ENCODE assay signal across 8 cellular contexts in the genomic region with DNA sequence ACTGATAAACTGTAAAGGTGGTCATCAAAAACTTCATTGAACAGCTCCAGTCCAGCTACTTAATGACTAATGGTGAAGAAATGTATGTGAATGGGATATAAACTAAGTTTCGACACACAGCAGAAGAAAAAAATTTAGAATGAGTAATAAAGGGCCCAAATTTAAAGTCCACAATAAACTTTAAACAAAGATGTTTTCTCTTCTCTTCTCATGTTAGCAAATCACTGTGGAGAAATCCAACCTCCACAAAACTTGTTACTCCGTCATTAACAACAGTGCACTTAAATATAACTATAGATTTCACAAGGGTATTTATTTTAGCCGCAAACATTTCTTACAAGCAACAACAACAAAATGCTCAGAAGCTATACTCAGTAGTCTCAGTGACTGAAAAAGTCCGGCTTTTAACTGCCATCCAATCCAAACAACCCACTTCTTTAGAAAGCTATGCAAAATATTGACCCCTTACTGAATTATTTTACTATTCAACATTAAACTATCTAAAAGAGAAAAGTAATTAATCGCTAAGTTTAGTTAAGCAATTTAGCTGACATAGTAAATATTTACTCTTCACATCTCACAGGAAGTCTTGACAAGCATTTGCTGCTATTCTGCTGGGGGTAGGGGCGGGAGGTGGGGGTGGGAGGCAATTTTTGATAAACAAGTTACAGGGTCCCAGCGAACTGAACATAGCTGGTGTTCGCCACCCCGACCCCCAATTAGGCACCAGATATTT. TPM values are rescaled to one million over a fixed set of nuclear protein-coding genes. Genes with fewer than 3 reads are reported as not detected.
DNase-seq lines count a peak whose midpoint lies in the region; ATAC-seq and TF ChIP-seq lines count a peak whose summit lies in the region.

No MANE protein-coding gene starts in this region.

- no peak overlapping the region for H3K4me3 Mint-ChIP-seq in activated CD4-positive, alpha-beta T cell treated with anti-CD3 and anti-CD28 coated beads for 36 hours

- H2AFZ ChIP-seq in SU-DHL-6 (ENCODE audit: low read depth, low read length, severe bottlenecking) = no peak overlapping the region

- POLR2A ChIA-PET in HEK293 (lab: Yijun Ruan, JAX) = interaction anchor here (0.6 to 3.0 kb wide), 4 partner anchors 50 to 115 kb away, joined by 3 to 26 read pairs (median 4); a partner anchor contains a TSS
- POLR2A ChIA-PET in activated CD4-positive, alpha-beta T cell treated with anti-CD3 and anti-CD28 coated beads for 36 hours (lab: Charles Lee) = interaction anchor here (1.3 kb wide), 1 partner anchor 91 kb away, joined by 3 read pairs; no protein-coding TSS in a partner anchor

- peaks cover 51% of the 10 kb centered on the region for H3K27me3 Mint-ChIP-seq in activated CD4-positive, alpha-beta T cell treated with anti-CD3 and anti-CD28 coated beads for 36 hours

- H3F3A ChIP-seq in SU-DHL-6 (ENCODE audit: insufficient read depth) = no peaks in the 10 kb centered on the region

- CTCF ChIA-PET in HEK293 (lab: Yijun Ruan, JAX) = interaction anchor here (0.6 to 2.9 kb wide), 11 partner anchors 54 to 1497 kb away, joined by 3 to 9 read pairs (median 4); no protein-coding TSS in a partner anchor
- CTCF ChIA-PET in activated CD4-positive, alpha-beta T cell treated with anti-CD3 and anti-CD28 coated beads for 36 hours (lab: Charles Lee) = interaction anchor here (0.9 to 1.2 kb wide), 3 partner anchors 9 to 698 kb away, joined by 3 read pairs; no protein-coding TSS in a partner anchor

- intact Hi-C loops in gastrocnemius medialis (cut with DNase I; ENCODE audit: low total_unique reads) = no loop called here
- intact Hi-C loops in activated CD4-positive, alpha-beta T cell treated with anti-CD3 and anti-CD28 coated beads for 36 hours (cut with DNase I, micrococcal nuclease) = no loop called here
- intact Hi-C loops in prostate gland (cut with DNase I) = no loop called here

- no peaks in the 10 kb centered on the region for H3K9me3 Mint-ChIP-seq in activated CD4-positive, alpha-beta T cell treated with anti-CD3 and anti-CD28 coated beads for 36 hours (ENCODE audit: low read depth)

- H3K27me3 ChIP-seq in SU-DHL-6 (ENCODE audit: low read length) (no peaks in the 10 kb centered on the region), foreskin keratinocyte (no peaks in the 10 kb centered on the region), gastrocnemius medialis (peaks cover 70 to 78% (median 71%) of the 10 kb centered on the region in 3 donors), prostate gland (replicated peaks; ENCODE audit: insufficient read depth) (no peaks in the 10 kb centered on the region)

- H4K20me1 ChIP-seq in SU-DHL-6 (ENCODE audit: low read depth, low read length) = no peaks in the 10 kb centered on the region

- TF ChIP-seq CTCF in HEK293 (tag by site-specific recombination; IDR thresholded peaks at IDR 0.05) (no peak), SU-DHL-6 (IDR thresholded peaks at IDR 0.05; ENCODE audit: insufficient read depth, low read length, poor library complexity, severe bottlenecking) (no peak), foreskin keratinocyte (conservative IDR thresholded peaks at IDR 0.05) (no peak), gastrocnemius medialis (IDR thresholded peaks at IDR 0.05 in 4 of 5, conservative IDR thresholded peaks at IDR 0.05 in 1 of 5) (no peak), prostate gland (IDR thresholded peaks at IDR 0.05) (no peak)

- no peak for ATAC-seq in foreskin keratinocyte
- no peak for ATAC-seq in gastrocnemius medialis
- no peak for ATAC-seq in activated CD4-positive, alpha-beta T cell treated with anti-CD3 and anti-CD28 coated beads for 36 hours
- no peak for ATAC-seq in left lobe of liver

- H3K27ac Mint-ChIP-seq in activated CD4-positive, alpha-beta T cell treated with anti-CD3 and anti-CD28 coated beads for 36 hours = no peak overlapping the region

- TF ChIP-seq POLR2A in gastrocnemius medialis (IDR thresholded peaks at IDR 0.05) = no peak
- TF ChIP-seq POLR2A in prostate gland (IDR thresholded peaks at IDR 0.05) = no peak

- 0 out of 2 replicates have a peak, but pooled peaks cover 7% of the 10 kb centered on the region for H3K4me1 ChIP-seq in HEK293 (ENCODE audit: control insufficient read depth, insufficient read depth, low read length)
- H3K4me1 ChIP-seq in foreskin keratinocyte = peaks cover 22% of the 10 kb centered on the region
- H3K4me1 ChIP-seq in gastrocnemius medialis = peaks cover 10 to 22% of the 10 kb centered on the region in 2 donors
- H3K4me1 ChIP-seq in prostate gland (replicated peaks) = no peaks in the 10 kb centered on the region

- DNase-seq in foreskin keratinocyte (peak in 1 of 2 donors; percentile 83), gastrocnemius medialis (no peak), NCI-H774 (lab: John Stamatoyannopoulos, UW) (no peak), prostate gland (ENCODE audit: low spot score) (no peak), left lobe of liver (ENCODE audit: low spot score) (no peak)
- DNase-seq in activated CD4-positive, alpha-beta T cell treated with anti-CD3 and anti-CD28 coated beads for 36 hours = no peak

- H3K36me3 Mint-ChIP-seq in activated CD4-positive, alpha-beta T cell treated with anti-CD3 and anti-CD28 coated beads for 36 hours (ENCODE audit: low read depth) = no peaks in the 10 kb centered on the region

- H3K79me2 ChIP-seq in SU-DHL-6 (ENCODE audit: insufficient read depth, low read length) = no peaks in the 10 kb centered on the region

- in situ Hi-C loops in gastrocnemius medialis (cut with MboI; ENCODE audit: low sequenced_read_pairs in 4 of 4) = no loop called here

- peak overlapping the region; percentile 62 for H3K4me2 ChIP-seq in SU-DHL-6 (ENCODE audit: low read depth, low read length, poor library complexity, severe bottlenecking)

- no peaks in the 10 kb centered on the region for H3K9me2 ChIP-seq in SU-DHL-6 (replicated peaks; ENCODE audit: insufficient read depth, low read length)

- 53% methylated on average over 9 of the region's 9 CpGs for WGBS in prostate gland

- peaks cover 8% of the 10 kb centered on the region for H3K4me1 Mint-ChIP-seq in activated CD4-positive, alpha-beta T cell treated with anti-CD3 and anti-CD28 coated beads for 36 hours

- no peak overlapping the region for H3K9ac ChIP-seq in SU-DHL-6 (ENCODE audit: low read length)

- no peaks in the 10 kb centered on the region for H3K9me3 ChIP-seq in HEK293 (ENCODE audit: control insufficient read depth, insufficient read depth, low read depth, low read length)
- no peaks in the 10 kb centered on the region for H3K9me3 ChIP-seq in SU-DHL-6 (ENCODE audit: insufficient read depth, low read length)
- H3K9me3 ChIP-seq in gastrocnemius medialis = no peaks in the 10 kb centered on the region
- no peaks in the 10 kb centered on the region for H3K9me3 ChIP-seq in prostate gland

- H3K27ac ChIP-seq in HEK293 (ENCODE audit: extremely low read depth, low read depth, low read length) = peak overlapping the region; percentile 37; the same call in 1 of the 2 replicates
- H3K27ac ChIP-seq in SU-DHL-6 (ENCODE audit: low read depth, low read length) = no peak overlapping the region
- peak overlapping the region; percentile 80 for H3K27ac ChIP-seq in foreskin keratinocyte
- H3K27ac ChIP-seq in gastrocnemius medialis = no peak overlapping the region
- no peak overlapping the region for H3K27ac ChIP-seq in prostate gland

- H3K4me3 ChIP-seq in HEK293 (ENCODE audit: low read depth, low read length) (peak overlapping the region; percentile 94), SU-DHL-6 (ENCODE audit: insufficient read depth, low read length, poor library complexity, severe bottlenecking) (no peak overlapping the region), gastrocnemius medialis (peak overlapping the region; percentile 52 to 60 (median 57)), prostate gland (no peak overlapping the region)

- H3K36me3 ChIP-seq in HEK293 (ENCODE audit: control insufficient read depth in 2 of 2, insufficient read depth in 1 of 2, low read length in 2 of 2) = peaks cover 0 to 3% of the 10 kb centered on the region in 2 experiments; a peak in 1 of 3 replicates
- H3K36me3 ChIP-seq in SU-DHL-6 (ENCODE audit: low read length) = no peaks in the 10 kb centered on the region
- no peaks in the 10 kb centered on the region for H3K36me3 ChIP-seq in gastrocnemius medialis
- H3K36me3 ChIP-seq in prostate gland = no peaks in the 10 kb centered on the region

TF ChIP-seq in HEK293, 187 proteins besides CTCF, POLR2A, EP300 and RAD21:
- TF ChIP-seq, protein P1, sequence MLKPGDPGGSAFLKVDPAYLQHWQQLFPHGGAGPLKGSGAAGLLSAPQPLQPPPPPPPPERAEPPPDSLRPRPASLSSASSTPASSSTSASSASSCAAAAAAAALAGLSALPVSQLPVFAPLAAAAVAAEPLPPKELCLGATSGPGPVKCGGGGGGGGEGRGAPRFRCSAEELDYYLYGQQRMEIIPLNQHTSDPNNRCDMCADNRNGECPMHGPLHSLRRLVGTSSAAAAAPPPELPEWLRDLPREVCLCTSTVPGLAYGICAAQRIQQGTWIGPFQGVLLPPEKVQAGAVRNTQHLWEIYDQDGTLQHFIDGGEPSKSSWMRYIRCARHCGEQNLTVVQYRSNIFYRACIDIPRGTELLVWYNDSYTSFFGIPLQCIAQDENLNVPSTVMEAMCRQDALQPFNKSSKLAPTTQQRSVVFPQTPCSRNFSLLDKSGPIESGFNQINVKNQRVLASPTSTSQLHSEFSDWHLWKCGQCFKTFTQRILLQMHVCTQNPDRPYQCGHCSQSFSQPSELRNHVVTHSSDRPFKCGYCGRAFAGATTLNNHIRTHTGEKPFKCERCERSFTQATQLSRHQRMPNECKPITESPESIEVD (tag by site-specific recombination; IDR thresholded peaks at IDR 0.05) = peak; percentile 75
- TF ChIP-seq SP7 (tag by site-specific recombination; IDR thresholded peaks at IDR 0.05) (peak; percentile 31; the same call in 1 of the 2 replicates), ZNF660 (tag by site-specific recombination; IDR thresholded peaks at IDR 0.05) (0 out of 2 replicates have a peak, but pooled peaks have one; percentile 19), SCRT2 (tag by site-specific recombination; IDR thresholded peaks at IDR 0.05) (no peak)

RNA-seq across cellular contexts. Expression of a gene that starts 2.5 kb away (rescaled TPM):
- total RNA-seq in foreskin keratinocyte (149 and 165 TPM in 2 replicates), gastrocnemius medialis (1 to 10 TPM in 3 of 4 donors, under 1 TPM in 1; 0.97 to 6.3 (median 1.7) TPM), prostate gland (1 to 10 TPM; 1.2 to 8.8 TPM), left lobe of liver (1.2 TPM)
- 43.6 and 53.1 TPM in 2 replicates for polyA plus RNA-seq in foreskin keratinocyte
- under 1 TPM; 0.54 to 0.55 TPM for total RNA-seq in activated CD4-positive, alpha-beta T cell treated with anti-CD3 and anti-CD28 coated beads for 36 hours

Comparison
In these comparisons a context has a peak if more than half of its experiments do, and no peak if none do; other contexts are left out.
1. H3K27ac ChIP-seq: peak in HEK293 (single experiment) and foreskin keratinocyte (single experiment); none in SU-DHL-6 (single experiment), gastrocnemius medialis (0 of 4) and prostate gland (0 of 2).
2. H3K4me3 ChIP-seq: peak in HEK293 (single experiment) and gastrocnemius medialis (4 of 4); none in SU-DHL-6 (single experiment) and prostate gland (0 of 2).
3. RNA of a gene that starts 2.5 kb away (total RNA-seq): 149 to 165 TPM in foreskin keratinocyte; 1.2 to 8.8 TPM in prostate gland, 0.97 to 6.3 TPM in gastrocnemius medialis, 1.2 TPM in left lobe of liver (single experiment) and 0.54 to 0.55 TPM in activated CD4-positive, alpha-beta T cell treated with anti-CD3 and anti-CD28 coated beads for 36 hours; every median in the first group is over 10 times any median in the second.